ENCODE assay signal across 1 cellular context in genomic region chr19:1904385-1905070, GRCh38.
TF ChIP-seq lines count a peak whose summit lies in the region.

No MANE protein-coding gene starts in this region.

TF ChIP-seq in K562, 482 proteins besides CTCF, POLR2A, EP300 and RAD21 (continued from another document and continues in another):
- no peak for TF ChIP-seq SIX5 (IDR thresholded peaks at IDR 0.05; ENCODE audit: borderline replicate concordance in 1 of 2, insufficient read depth in 1 of 2, low read depth in 1 of 2, low read length in 2 of 2)
- no peak for TF ChIP-seq ZNF165 (CRISPR knock-in tag; IDR thresholded peaks at IDR 0.05; ENCODE audit: borderline replicate concordance)
- TF ChIP-seq, protein P1, sequence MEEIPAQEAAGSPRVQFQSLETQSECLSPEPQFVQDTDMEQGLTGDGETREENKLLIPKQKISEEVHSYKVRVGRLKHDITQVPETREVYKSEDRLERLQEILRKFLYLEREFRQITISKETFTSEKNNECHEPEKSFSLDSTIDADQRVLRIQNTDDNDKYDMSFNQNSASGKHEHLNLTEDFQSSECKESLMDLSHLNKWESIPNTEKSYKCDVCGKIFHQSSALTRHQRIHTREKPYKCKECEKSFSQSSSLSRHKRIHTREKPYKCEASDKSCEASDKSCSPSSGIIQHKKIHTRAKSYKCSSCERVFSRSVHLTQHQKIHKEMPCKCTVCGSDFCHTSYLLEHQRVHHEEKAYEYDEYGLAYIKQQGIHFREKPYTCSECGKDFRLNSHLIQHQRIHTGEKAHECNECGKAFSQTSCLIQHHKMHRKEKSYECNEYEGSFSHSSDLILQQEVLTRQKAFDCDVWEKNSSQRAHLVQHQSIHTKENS (CRISPR knock-in tag; IDR thresholded peaks at IDR 0.05) = no peak
- no peak for TF ChIP-seq NONO (IDR thresholded peaks at IDR 0.05; ENCODE audit: low read depth in 2 of 2, low read length in 1 of 2)
- TF ChIP-seq, protein P2, sequence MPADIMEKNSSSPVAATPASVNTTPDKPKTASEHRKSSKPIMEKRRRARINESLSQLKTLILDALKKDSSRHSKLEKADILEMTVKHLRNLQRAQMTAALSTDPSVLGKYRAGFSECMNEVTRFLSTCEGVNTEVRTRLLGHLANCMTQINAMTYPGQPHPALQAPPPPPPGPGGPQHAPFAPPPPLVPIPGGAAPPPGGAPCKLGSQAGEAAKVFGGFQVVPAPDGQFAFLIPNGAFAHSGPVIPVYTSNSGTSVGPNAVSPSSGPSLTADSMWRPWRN (IDR thresholded peaks at IDR 0.05; ENCODE audit: low read depth) = no peak
- no peak for TF ChIP-seq GTF2A2 (tag; IDR thresholded peaks at IDR 0.05)
- TF ChIP-seq, protein P3, sequence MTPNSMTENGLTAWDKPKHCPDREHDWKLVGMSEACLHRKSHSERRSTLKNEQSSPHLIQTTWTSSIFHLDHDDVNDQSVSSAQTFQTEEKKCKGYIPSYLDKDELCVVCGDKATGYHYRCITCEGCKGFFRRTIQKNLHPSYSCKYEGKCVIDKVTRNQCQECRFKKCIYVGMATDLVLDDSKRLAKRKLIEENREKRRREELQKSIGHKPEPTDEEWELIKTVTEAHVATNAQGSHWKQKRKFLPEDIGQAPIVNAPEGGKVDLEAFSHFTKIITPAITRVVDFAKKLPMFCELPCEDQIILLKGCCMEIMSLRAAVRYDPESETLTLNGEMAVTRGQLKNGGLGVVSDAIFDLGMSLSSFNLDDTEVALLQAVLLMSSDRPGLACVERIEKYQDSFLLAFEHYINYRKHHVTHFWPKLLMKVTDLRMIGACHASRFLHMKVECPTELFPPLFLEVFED (CRISPR knock-in tag; conservative IDR thresholded peaks at IDR 0.05) = no peak
- TF ChIP-seq EGR1 (conservative IDR thresholded peaks at IDR 0.05) = no peak
- no peak for TF ChIP-seq HCFC1 (IDR thresholded peaks at IDR 0.05; ENCODE audit: low read depth, low read length)
- TF ChIP-seq CHD2 (IDR thresholded peaks at IDR 0.05; ENCODE audit: low read depth, low read length) = no peak
- no peak for TF ChIP-seq FUS (optimal IDR thresholded peaks at IDR 0.05; ENCODE audit: low read depth, low read length)
- TF ChIP-seq NR1H2 (CRISPR knock-in tag; IDR thresholded peaks at IDR 0.05) = no peak
- TF ChIP-seq, protein P4, sequence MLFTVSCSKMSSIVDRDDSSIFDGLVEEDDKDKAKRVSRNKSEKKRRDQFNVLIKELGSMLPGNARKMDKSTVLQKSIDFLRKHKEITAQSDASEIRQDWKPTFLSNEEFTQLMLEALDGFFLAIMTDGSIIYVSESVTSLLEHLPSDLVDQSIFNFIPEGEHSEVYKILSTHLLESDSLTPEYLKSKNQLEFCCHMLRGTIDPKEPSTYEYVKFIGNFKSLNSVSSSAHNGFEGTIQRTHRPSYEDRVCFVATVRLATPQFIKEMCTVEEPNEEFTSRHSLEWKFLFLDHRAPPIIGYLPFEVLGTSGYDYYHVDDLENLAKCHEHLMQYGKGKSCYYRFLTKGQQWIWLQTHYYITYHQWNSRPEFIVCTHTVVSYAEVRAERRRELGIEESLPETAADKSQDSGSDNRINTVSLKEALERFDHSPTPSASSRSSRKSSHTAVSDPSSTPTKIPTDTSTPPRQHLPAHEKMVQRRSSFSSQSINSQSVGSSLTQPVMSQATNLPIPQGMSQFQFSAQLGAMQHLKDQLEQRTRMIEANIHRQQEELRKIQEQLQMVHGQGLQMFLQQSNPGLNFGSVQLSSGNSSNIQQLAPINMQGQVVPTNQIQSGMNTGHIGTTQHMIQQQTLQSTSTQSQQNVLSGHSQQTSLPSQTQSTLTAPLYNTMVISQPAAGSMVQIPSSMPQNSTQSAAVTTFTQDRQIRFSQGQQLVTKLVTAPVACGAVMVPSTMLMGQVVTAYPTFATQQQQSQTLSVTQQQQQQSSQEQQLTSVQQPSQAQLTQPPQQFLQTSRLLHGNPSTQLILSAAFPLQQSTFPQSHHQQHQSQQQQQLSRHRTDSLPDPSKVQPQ (CRISPR knock-in tag; IDR thresholded peaks at IDR 0.05; ENCODE audit: borderline replicate concordance) = no peak
- no peak for TF ChIP-seq ZNF778 (CRISPR knock-in tag; IDR thresholded peaks at IDR 0.05)
- TF ChIP-seq, protein P5, sequence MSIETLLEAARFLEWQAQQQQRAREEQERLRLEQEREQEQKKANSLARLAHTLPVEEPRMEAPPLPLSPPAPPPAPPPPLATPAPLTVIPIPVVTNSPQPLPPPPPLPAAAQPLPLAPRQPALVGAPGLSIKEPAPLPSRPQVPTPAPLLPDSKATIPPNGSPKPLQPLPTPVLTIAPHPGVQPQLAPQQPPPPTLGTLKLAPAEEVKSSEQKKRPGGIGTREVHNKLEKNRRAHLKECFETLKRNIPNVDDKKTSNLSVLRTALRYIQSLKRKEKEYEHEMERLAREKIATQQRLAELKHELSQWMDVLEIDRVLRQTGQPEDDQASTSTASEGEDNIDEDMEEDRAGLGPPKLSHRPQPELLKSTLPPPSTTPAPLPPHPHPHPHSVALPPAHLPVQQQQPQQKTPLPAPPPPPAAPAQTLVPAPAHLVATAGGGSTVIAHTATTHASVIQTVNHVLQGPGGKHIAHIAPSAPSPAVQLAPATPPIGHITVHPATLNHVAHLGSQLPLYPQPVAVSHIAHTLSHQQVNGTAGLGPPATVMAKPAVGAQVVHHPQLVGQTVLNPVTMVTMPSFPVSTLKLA (conservative IDR thresholded peaks at IDR 0.05) = no peak
- TF ChIP-seq KDM1A (IDR thresholded peaks at IDR 0.05) = no peak
- TF ChIP-seq, protein P6, sequence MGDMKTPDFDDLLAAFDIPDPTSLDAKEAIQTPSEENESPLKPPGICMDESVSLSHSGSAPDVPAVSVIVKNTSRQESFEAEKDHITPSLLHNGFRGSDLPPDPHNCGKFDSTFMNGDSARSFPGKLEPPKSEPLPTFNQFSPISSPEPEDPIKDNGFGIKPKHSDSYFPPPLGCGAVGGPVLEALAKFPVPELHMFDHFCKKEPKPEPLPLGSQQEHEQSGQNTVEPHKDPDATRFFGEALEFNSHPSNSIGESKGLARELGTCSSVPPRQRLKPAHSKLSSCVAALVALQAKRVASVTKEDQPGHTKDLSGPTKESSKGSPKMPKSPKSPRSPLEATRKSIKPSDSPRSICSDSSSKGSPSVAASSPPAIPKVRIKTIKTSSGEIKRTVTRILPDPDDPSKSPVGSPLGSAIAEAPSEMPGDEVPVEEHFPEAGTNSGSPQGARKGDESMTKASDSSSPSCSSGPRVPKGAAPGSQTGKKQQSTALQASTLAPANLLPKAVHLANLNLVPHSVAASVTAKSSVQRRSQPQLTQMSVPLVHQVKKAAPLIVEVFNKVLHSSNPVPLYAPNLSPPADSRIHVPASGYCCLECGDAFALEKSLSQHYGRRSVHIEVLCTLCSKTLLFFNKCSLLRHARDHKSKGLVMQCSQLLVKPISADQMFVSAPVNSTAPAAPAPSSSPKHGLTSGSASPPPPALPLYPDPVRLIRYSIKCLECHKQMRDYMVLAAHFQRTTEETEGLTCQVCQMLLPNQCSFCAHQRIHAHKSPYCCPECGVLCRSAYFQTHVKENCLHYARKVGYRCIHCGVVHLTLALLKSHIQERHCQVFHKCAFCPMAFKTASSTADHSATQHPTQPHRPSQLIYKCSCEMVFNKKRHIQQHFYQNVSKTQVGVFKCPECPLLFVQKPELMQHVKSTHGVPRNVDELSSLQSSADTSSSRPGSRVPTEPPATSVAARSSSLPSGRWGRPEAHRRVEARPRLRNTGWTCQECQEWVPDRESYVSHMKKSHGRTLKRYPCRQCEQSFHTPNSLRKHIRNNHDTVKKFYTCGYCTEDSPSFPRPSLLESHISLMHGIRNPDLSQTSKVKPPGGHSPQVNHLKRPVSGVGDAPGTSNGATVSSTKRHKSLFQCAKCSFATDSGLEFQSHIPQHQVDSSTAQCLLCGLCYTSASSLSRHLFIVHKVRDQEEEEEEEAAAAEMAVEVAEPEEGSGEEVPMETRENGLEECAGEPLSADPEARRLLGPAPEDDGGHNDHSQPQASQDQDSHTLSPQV (IDR thresholded peaks at IDR 0.05) = no peak; the same call in 1 of the 2 replicates
- no peak for TF ChIP-seq ZNF263 (CRISPR knock-in tag; IDR thresholded peaks at IDR 0.05; ENCODE audit: borderline replicate concordance)
- no peak for TF ChIP-seq NCOA2 (IDR thresholded peaks at IDR 0.05; ENCODE audit: partially characterized antibody in 2 of 2)
- TF ChIP-seq MBD2 (IDR thresholded peaks at IDR 0.05; ENCODE audit: borderline replicate concordance, low read depth) = no peak
- no peak for TF ChIP-seq HNRNPLL (IDR thresholded peaks at IDR 0.05; ENCODE audit: low read depth, low read length, poor library complexity, severe bottlenecking)
- no peak for TF ChIP-seq PCBP1 (IDR thresholded peaks at IDR 0.05; ENCODE audit: low read depth, low read length, poor library complexity, severe bottlenecking)
- no peak for TF ChIP-seq PYGO2 (tag; IDR thresholded peaks at IDR 0.05)
- no peak for TF ChIP-seq ZNF551 (CRISPR knock-in tag; IDR thresholded peaks at IDR 0.05)
- no peak for TF ChIP-seq MLX (CRISPR knock-in tag; conservative IDR thresholded peaks at IDR 0.05)
- TF ChIP-seq DDX20 (tag; IDR thresholded peaks at IDR 0.05; ENCODE audit: low read depth) = no peak
- no peak; the same call in 1 of the 2 replicates for TF ChIP-seq STAT6 (CRISPR knock-in tag; IDR thresholded peaks at IDR 0.05)
- TF ChIP-seq RBFOX2 (IDR thresholded peaks at IDR 0.05; ENCODE audit: low read depth, low read length) = no peak
- no peak for TF ChIP-seq ZBED1 (IDR thresholded peaks at IDR 0.05)
- peak; percentile 56; the same call in 1 of the 2 replicates for TF ChIP-seq HDAC2 (IDR thresholded peaks at IDR 0.05)
- TF ChIP-seq SMAD4 (CRISPR knock-in tag; conservative IDR thresholded peaks at IDR 0.05) = no peak
- TF ChIP-seq LCOR (CRISPR knock-in tag; IDR thresholded peaks at IDR 0.05) = no peak
- TF ChIP-seq TAF9B (IDR thresholded peaks at IDR 0.05; ENCODE audit: partially characterized antibody) = no peak
- TF ChIP-seq TEAD4 (IDR thresholded peaks at IDR 0.05; ENCODE audit: low read length) = peak; percentile 25; the same call in 1 of the 2 replicates
- TF ChIP-seq TEAD4 (CRISPR knock-in tag; IDR thresholded peaks at IDR 0.05; ENCODE audit: borderline replicate concordance) = no peak
- TF ChIP-seq CHAMP1 (IDR thresholded peaks at IDR 0.05) = no peak
- TF ChIP-seq POLR2H (tag; IDR thresholded peaks at IDR 0.05; ENCODE audit: low read depth) = no peak
- TF ChIP-seq ILK (tag; IDR thresholded peaks at IDR 0.05; ENCODE audit: borderline replicate concordance, low read depth) = no peak
- TF ChIP-seq HMBOX1 (IDR thresholded peaks at IDR 0.05) = no peak
- TF ChIP-seq MIER1 (IDR thresholded peaks at IDR 0.05; ENCODE audit: low read depth) = 0 out of 2 replicates have a peak, but pooled peaks have one; percentile 44
- no peak for TF ChIP-seq CBFA2T2 (conservative IDR thresholded peaks at IDR 0.05)
- TF ChIP-seq SRSF7 (optimal IDR thresholded peaks at IDR 0.05; ENCODE audit: low read depth, low read length) = no peak
- TF ChIP-seq MAZ (CRISPR knock-in tag; conservative IDR thresholded peaks at IDR 0.05 in 1 of 2, IDR thresholded peaks at IDR 0.05 in 1 of 2) = no peak
- no peak for TF ChIP-seq NELFE (IDR thresholded peaks at IDR 0.05; ENCODE audit: insufficient read depth, insufficient read length)
- no peak for TF ChIP-seq SAP30 (IDR thresholded peaks at IDR 0.05; ENCODE audit: borderline replicate concordance, insufficient read depth, low read depth, low read length, poor library complexity, severe bottlenecking)
